ENCODE assay signal across 10 cellular contexts in genomic region chr17:31389673-31390381, GRCh38. TPM values are rescaled to one million over a fixed set of nuclear protein-coding genes. Genes with fewer than 3 reads are reported as not detected.
DNase-seq lines count a peak whose midpoint lies in the region; ATAC-seq and TF ChIP-seq lines count a peak whose summit lies in the region.
"Had no signal": no experiment of that assay in that cellular context is flagged by ENCODE, and none has a peak within 500 bp of the region (broad histone marks: within the 10 kb centered on the region; RNA-seq: fewer than 3 reads in every experiment).

No MANE protein-coding gene starts in this region.

- BruUV-seq in A673 (replicated peaks; lab: Mats Ljungman, UMichigan) (no TSS peak), Calu3 (replicated peaks; lab: Mats Ljungman, UMichigan) (no TSS peak)

- peaks cover 47% of the 10 kb centered on the region for H3K27me3 Mint-ChIP-seq in Calu3 (ENCODE audit: unreplicated experiment)
- H3K27me3 Mint-ChIP-seq in naive thymus-derived CD4-positive, alpha-beta T cell = peaks cover 28 to 57% (median 34%) of the 10 kb centered on the region in 5 donors

- no peaks in the 10 kb centered on the region for H3K36me3 ChIP-seq in A673 (ENCODE audit: insufficient read depth, low read length, poor library complexity, severe bottlenecking)
- no peaks in the 10 kb centered on the region for H3K36me3 ChIP-seq in naive thymus-derived CD4-positive, alpha-beta T cell (ENCODE audit: control insufficient read depth in 2 of 3, insufficient read depth in 3 of 3, low read length in 3 of 3)
- H3K36me3 ChIP-seq: uterus had no signal

- DNase-seq in A673 (ENCODE audit: low spot score) (no peak), Calu3 (no peak), NOMO-1 (lab: John Stamatoyannopoulos, UW; ENCODE audit: unreplicated experiment in 2 of 2) (no peak), NCI-H1105 treated with DMSO at 0.1 percent for 48 hours (lab: John Stamatoyannopoulos, UW) (no peak)
- peak; percentile 46 for DNase-seq in activated CD8-positive, alpha-beta memory T cell treated with anti-CD3 and anti-CD28 coated beads, Interleukin-2, amount 50 U/mL, for 48 hours
- peak in 2 of 9 donors; percentile 13 to 19 for DNase-seq in naive thymus-derived CD4-positive, alpha-beta T cell
- DNase-seq: uterus had no signal

- H3K27ac ChIP-seq in A673 (ENCODE audit: low read depth, low read length, poor library complexity, severe bottlenecking) = no peak overlapping the region
- H3K27ac ChIP-seq in naive thymus-derived CD4-positive, alpha-beta T cell (ENCODE audit: low read depth, low read length) = no peak overlapping the region
- H3K27ac ChIP-seq: hepatocyte, uterus had no signal

- 0 out of 2 replicates have a peak, but pooled peaks have one; percentile 2 for TF ChIP-seq CTCF in A673 (conservative IDR thresholded peaks at IDR 0.05; ENCODE audit: low read depth, low read length)
- TF ChIP-seq CTCF in Calu3 (IDR thresholded peaks at IDR 0.05; ENCODE audit: unreplicated experiment) = peak; percentile 12

- CTCF ChIA-PET in A673 (lab: Charles Lee) (no interaction called here), Calu3 (lab: Charles Lee) (interaction anchor here (0.6 to 1.1 kb wide), 2 partner anchors 15 to 467 kb away, joined by 3 read pairs; no protein-coding TSS in a partner anchor)
- CTCF ChIA-PET in naive thymus-derived CD4-positive, alpha-beta T cell (lab: Charles Lee) = interaction anchor here (0.6 to 2.4 kb wide), 10 partner anchors 8 to 452 kb away, joined by 3 to 11 read pairs (median 3); no protein-coding TSS in a partner anchor

- H3K36me3 Mint-ChIP-seq in Calu3 (ENCODE audit: insufficient read depth, unreplicated experiment) = peaks cover 4% of the 10 kb centered on the region
- H3K36me3 Mint-ChIP-seq in naive thymus-derived CD4-positive, alpha-beta T cell = no peaks in the 10 kb centered on the region

- no peaks in the 10 kb centered on the region for H3K4me1 Mint-ChIP-seq in Calu3 (ENCODE audit: low read depth, unreplicated experiment)
- H3K4me1 Mint-ChIP-seq in naive thymus-derived CD4-positive, alpha-beta T cell = peaks cover 10 to 17% (median 16%) of the 10 kb centered on the region in 7 donors

- POLR2A ChIA-PET in A673 (lab: Charles Lee; ENCODE audit: low non-redundant PET) = no interaction called here
- POLR2A ChIA-PET in naive thymus-derived CD4-positive, alpha-beta T cell (lab: Charles Lee) = no interaction called here

- intact Hi-C loops in A673 (cut with micrococcal nuclease; ENCODE audit: unreplicated experiment) (loop anchor here (2.0 to 5.0 kb wide), 2 partner anchors 135 to 452 kb away; no protein-coding TSS in a partner anchor), Calu3 (cut with micrococcal nuclease; ENCODE audit: unreplicated experiment) (no loop called here)
- intact Hi-C loops in naive thymus-derived CD4-positive, alpha-beta T cell (cut with micrococcal nuclease) = loop anchor here (1.0 to 5.0 kb wide), 4 partner anchors 47 to 452 kb away; no protein-coding TSS in a partner anchor

- H3K27me3 ChIP-seq in A673 (replicated peaks; ENCODE audit: insufficient read depth, low read depth, low read length, poor library complexity) = no peaks in the 10 kb centered on the region
- no peaks in the 10 kb centered on the region for H3K27me3 ChIP-seq in naive thymus-derived CD4-positive, alpha-beta T cell (ENCODE audit: control insufficient read depth in 2 of 2, insufficient read depth in 2 of 2, low read length in 2 of 2)
- H3K27me3 ChIP-seq: uterus had no signal

- no peaks in the 10 kb centered on the region for H3K9me3 Mint-ChIP-seq in Calu3 (ENCODE audit: low read depth, unreplicated experiment)
- H3K9me3 Mint-ChIP-seq in naive thymus-derived CD4-positive, alpha-beta T cell = peaks cover 0 to 3% (median 0%) of the 10 kb centered on the region in 11 donors

- no peak for ATAC-seq in naive thymus-derived CD4-positive, alpha-beta T cell
- ATAC-seq in GM18907 (IDR thresholded peaks at IDR 0.05; ENCODE audit: unreplicated experiment) (no peak), GM19324 (IDR thresholded peaks at IDR 0.05; ENCODE audit: low FRiP score, unreplicated experiment) (no peak)

- H3K4me3 Mint-ChIP-seq in Calu3 (ENCODE audit: low read depth, unreplicated experiment) = peak overlapping the region; percentile 54
- peak overlapping the region; percentile 51 to 84 (median 75) for H3K4me3 Mint-ChIP-seq in naive thymus-derived CD4-positive, alpha-beta T cell

- no peaks in the 10 kb centered on the region for H3K4me1 ChIP-seq in A673 (ENCODE audit: insufficient read depth, low read length, poor library complexity, severe bottlenecking)
- H3K4me1 ChIP-seq in naive thymus-derived CD4-positive, alpha-beta T cell (ENCODE audit: control insufficient read depth in 2 of 2, insufficient read depth in 2 of 2, low read length in 2 of 2) = no peaks in the 10 kb centered on the region

- peak overlapping the region; percentile 4 for H3K27ac Mint-ChIP-seq in Calu3 (ENCODE audit: unreplicated experiment)
- no peak overlapping the region for H3K27ac Mint-ChIP-seq in naive thymus-derived CD4-positive, alpha-beta T cell

- no peaks in the 10 kb centered on the region for H3K9me3 ChIP-seq in A673 (ENCODE audit: low read depth, low read length, poor library complexity, severe bottlenecking)
- no peaks in the 10 kb centered on the region for H3K9me3 ChIP-seq in naive thymus-derived CD4-positive, alpha-beta T cell (ENCODE audit: control insufficient read depth in 2 of 3, low read length in 3 of 3)
- H3K9me3 ChIP-seq: uterus had no signal

- H3K4me3 ChIP-seq in A673 (ENCODE audit: low read depth, low read length, poor library complexity, severe bottlenecking) = no peak overlapping the region
- H3K4me3 ChIP-seq in naive thymus-derived CD4-positive, alpha-beta T cell (ENCODE audit: low read length) = no peak overlapping the region
- H3K4me3 ChIP-seq: hepatocyte, uterus had no signal

RNA-seq across cellular contexts. Expression of gene RAB11FIP4, which starts 1.6 kb away (rescaled TPM):
- total RNA-seq in A673 (2021) (2.4 and 4.1 TPM in 2 replicates), Calu3 (2022) (25.2 and 27.9 TPM in 2 replicates)
- 10 to 100 TPM; 33.6 to 82.4 (median 61.8) TPM for total RNA-seq in naive thymus-derived CD4-positive, alpha-beta T cell
- polyA plus RNA-seq in naive thymus-derived CD4-positive, alpha-beta T cell = 10 to 100 TPM; 16.1 to 28.1 TPM
